ENCODE assay signal across 8 cellular contexts in genomic region chr6:30672445-30673253, GRCh38. TPM values are rescaled to one million over a fixed set of nuclear protein-coding genes. Genes with fewer than 3 reads are reported as not detected.
DNase-seq lines count a peak whose midpoint lies in the region; ATAC-seq lines count a peak whose summit lies in the region.

TSS of gene DHX16 (minus strand) at chr6:30673006. CDS start at chr6:30672841, 165 bp downstream.

- peaks cover 20% of the 10 kb centered on the region for H3K4me1 ChIP-seq in CD4-positive, alpha-beta memory T cell (ENCODE audit: insufficient read depth, low read length)
- no peaks in the 10 kb centered on the region for H3K4me1 ChIP-seq in endocrine pancreas (ENCODE audit: control insufficient read depth, insufficient read depth, low read length)
- H3K4me1 ChIP-seq in mesenchymal stem cell (ENCODE audit: control insufficient read depth, insufficient read depth, low read depth, low read length): peaks cover 10% of the 10 kb centered on the region

- H4K8ac ChIP-seq in mesenchymal stem cell (ENCODE audit: low read length): peak within 1 kb of the TSS; percentile 70

- peak within 1 kb of the TSS; percentile 89 to 95 for H3K4me3 ChIP-seq in CD4-positive, alpha-beta memory T cell (ENCODE audit: low read length in 2 of 2)
- H3K4me3 ChIP-seq in endocrine pancreas (ENCODE audit: control insufficient read depth, insufficient read depth, low read length) (peak within 1 kb of the TSS; percentile 81), mesenchymal stem cell (ENCODE audit: insufficient read depth in 1 of 2, low read depth in 1 of 2, low read length in 2 of 2) (peak within 1 kb of the TSS; percentile 88 to 98)

- H3K23ac ChIP-seq in mesenchymal stem cell (ENCODE audit: low read length in 2 of 2): peak within 1 kb of the TSS in 1 of 2 experiments; percentile 63

- peak within 1 kb of the TSS; percentile 77 for H3K27ac ChIP-seq in CD4-positive, alpha-beta memory T cell (ENCODE audit: low read depth, low read length)
- H3K27ac ChIP-seq in mesenchymal stem cell (ENCODE audit: low read length, poor library complexity, severe bottlenecking): peak within 1 kb of the TSS; percentile 19

- H3K4ac ChIP-seq in mesenchymal stem cell (ENCODE audit: low read depth in 1 of 2, low read length in 2 of 2): peak within 1 kb of the TSS; percentile 72 to 83

- H2AFZ ChIP-seq in mesenchymal stem cell (ENCODE audit: low read depth, low read length): peak within 1 kb of the TSS; percentile 74

- intact Hi-C loops in CD4-positive, alpha-beta memory T cell (cut with micrococcal nuclease): loop anchor here (1.0 kb wide), 8 partner anchors 10 to 219 kb away; partner anchors contain the start of genes ATAT1, C6orf136, GNL1 and MRPS18B

- H3K14ac ChIP-seq in mesenchymal stem cell (ENCODE audit: low read length in 2 of 2): peak within 1 kb of the TSS in 1 of 2 experiments; percentile 95

- H2BK12ac ChIP-seq in mesenchymal stem cell (ENCODE audit: low read length in 2 of 2): no peak within 1 kb of the TSS

- H3K4me3 Mint-ChIP-seq in CD4-positive, alpha-beta memory T cell: peak within 1 kb of the TSS; percentile 80 to 94 (median 90)

- H3K18ac ChIP-seq in mesenchymal stem cell (ENCODE audit: low read depth in 1 of 2, low read length in 2 of 2): peak within 1 kb of the TSS; percentile 23 to 71

- H2BK120ac ChIP-seq in mesenchymal stem cell (ENCODE audit: low read depth, low read length): no peak within 1 kb of the TSS

- CTCF ChIA-PET in CD4-positive, alpha-beta memory T cell (lab: Charles Lee; ENCODE audit: partially characterized antibody): interaction anchor here (0.9 to 19.9 kb wide), 17 partner anchors 9 to 190 kb away, joined by 3 to 865 read pairs (median 4); partner anchors contain the start of genes MDC1 and TUBB

- H3K9me3 Mint-ChIP-seq in CD4-positive, alpha-beta memory T cell: peaks cover 0 to 2% (median 0%) of the 10 kb centered on the region in 8 donors

- H3K27me3 ChIP-seq in CD4-positive, alpha-beta memory T cell (ENCODE audit: insufficient read depth, low read length): no peaks in the 10 kb centered on the region
- H3K27me3 ChIP-seq in endocrine pancreas (ENCODE audit: control insufficient read depth, insufficient read depth, low read length) (no peaks in the 10 kb centered on the region), mesenchymal stem cell (ENCODE audit: control insufficient read depth in 1 of 2, insufficient read depth in 1 of 2, low read length in 2 of 2) (no peaks in the 10 kb centered on the region)

- H3K27me3 Mint-ChIP-seq in CD4-positive, alpha-beta memory T cell: no peaks in the 10 kb centered on the region

- peak; percentile 76 for ATAC-seq in GM19452 (IDR thresholded peaks at IDR 0.05; ENCODE audit: unreplicated experiment)

- H2BK5ac ChIP-seq in mesenchymal stem cell (ENCODE audit: low read depth, low read length, poor library complexity, severe bottlenecking): peak within 1 kb of the TSS; percentile 3

- peaks cover 19% of the 10 kb centered on the region for H3K79me1 ChIP-seq in mesenchymal stem cell (replicated peaks; ENCODE audit: low read length, poor library complexity, severe bottlenecking)

- peak; percentile 84 to 89 (median 87) for DNase-seq in CD4-positive, alpha-beta memory T cell
- peak; percentile 97 for DNase-seq in HT1080 (ENCODE audit: low read depth)
- peak; percentile 79 for DNase-seq in NOMO-1 treated with dmso at 0.1 percent for 144 hours (lab: John Stamatoyannopoulos, UW; ENCODE audit: unreplicated experiment)
- peak; percentile 76 to 77 (median 76) for DNase-seq in activated CD8-positive, alpha-beta memory T cell treated with anti-CD3 and anti-CD28 coated beads for 48 hours (ENCODE audit: low read depth in 2 of 3, low spot score in 2 of 3)
- DNase-seq in mesenchymal stem cell: peak; percentile 99
- DNase-seq in stimulated activated CD8-positive, alpha-beta memory T cell treated with anti-CD3 and anti-CD28 coated beads, Interleukin-12 subunit alpha, Interleukin-12 subunit beta, amount 100 ng/mL, for 4 hours (ENCODE audit: low read depth): peak; percentile 78

- peaks cover 19 to 51% (median 35%) of the 10 kb centered on the region in 4 donors for H3K4me1 Mint-ChIP-seq in CD4-positive, alpha-beta memory T cell

- H3K27ac Mint-ChIP-seq in CD4-positive, alpha-beta memory T cell: peak within 1 kb of the TSS; percentile 69 to 97 (median 94)

- H2BK15ac ChIP-seq in mesenchymal stem cell (ENCODE audit: low read depth, poor library complexity, severe bottlenecking): peak within 1 kb of the TSS; percentile 66

- POLR2A ChIA-PET in CD4-positive, alpha-beta memory T cell (lab: Charles Lee; ENCODE audit: partially characterized antibody): interaction anchor here (0.7 to 29.9 kb wide), 22 partner anchors 8 to 346 kb away, joined by 3 to 1474 read pairs (median 4); partner anchors contain the start of genes ABCF1, ATAT1, C6orf136 and MDC1

- peak within 1 kb of the TSS; percentile 5 for H4K91ac ChIP-seq in mesenchymal stem cell (ENCODE audit: low read length)

- H3K36me3 Mint-ChIP-seq in CD4-positive, alpha-beta memory T cell: peaks cover 38 to 50% of the 10 kb centered on the region in 2 donors

- peaks cover 26% of the 10 kb centered on the region for H3K36me3 ChIP-seq in CD4-positive, alpha-beta memory T cell (ENCODE audit: insufficient read depth, low read length)
- H3K36me3 ChIP-seq in endocrine pancreas (ENCODE audit: control insufficient read depth, insufficient read depth, low read length) (peaks cover 3% of the 10 kb centered on the region), mesenchymal stem cell (ENCODE audit: control insufficient read depth in 1 of 2, insufficient read depth in 2 of 2, low read depth in 1 of 2, low read length in 2 of 2) (peaks cover 37 to 46% of the 10 kb centered on the region in 2 experiments)

- WGBS in mesenchymal stem cell: under 1% methylated on average over 54 of the region's 57 CpGs

- peak within 1 kb of the TSS; percentile 87 for H3K4me2 ChIP-seq in mesenchymal stem cell (ENCODE audit: low read length, poor library complexity, severe bottlenecking)

- H3K9ac ChIP-seq in endocrine pancreas (ENCODE audit: control insufficient read depth, insufficient read depth, low read length) (peak within 1 kb of the TSS; percentile 88), mesenchymal stem cell (ENCODE audit: low read length) (peak within 1 kb of the TSS; percentile 98)

- no peaks in the 10 kb centered on the region for H3K9me3 ChIP-seq in CD4-positive, alpha-beta memory T cell (ENCODE audit: control insufficient read depth in 1 of 2, low read length in 2 of 2)
- H3K9me3 ChIP-seq in endocrine pancreas (ENCODE audit: control insufficient read depth, low read length): no peaks in the 10 kb centered on the region
- H3K9me3 ChIP-seq in mesenchymal stem cell (ENCODE audit: control insufficient read depth, low read length): no peaks in the 10 kb centered on the region

- no peak within 1 kb of the TSS for H2AK5ac ChIP-seq in mesenchymal stem cell (ENCODE audit: low read length, severe bottlenecking)

RNA-seq across cellular contexts. Expression of gene DHX16, which starts in this region (rescaled TPM):
- total RNA-seq in CD4-positive, alpha-beta memory T cell: 10 to 100 TPM; 53.4 to 54.6 TPM
- polyA plus RNA-seq in CD4-positive, alpha-beta memory T cell: 10 to 100 TPM; 22.0 to 30.2 TPM
- total RNA-seq in HT1080 (2014; rRNA removed; shearing (Covaris generic)): 50.2 and 55.5 TPM in 2 replicates
- polyA plus RNA-seq in HT1080 (2015; cell fraction: cytosol; rRNA removed): 28.8 and 29.1 TPM in 2 replicates
- polyA plus RNA-seq in HT1080 (2015; cell fraction: nucleus; rRNA removed): 61.5 and 63.1 TPM in 2 replicates
- polyA plus RNA-seq in mesenchymal stem cell (2013, experiment 1 of 2): 18.7 TPM
- 18.8 TPM for polyA plus RNA-seq in mesenchymal stem cell (2013, experiment 2 of 2)

Comparison
In these comparisons a context has a peak if more than half of its experiments do, and no peak if none do; other contexts are left out.
1. Peak in every context shown above with its lines: DNase-seq, ATAC-seq, H3K4me3 ChIP-seq and H3K27ac ChIP-seq.